Comparison of ENCODE assay signal across 21 cellular contexts in the genomic region with DNA sequence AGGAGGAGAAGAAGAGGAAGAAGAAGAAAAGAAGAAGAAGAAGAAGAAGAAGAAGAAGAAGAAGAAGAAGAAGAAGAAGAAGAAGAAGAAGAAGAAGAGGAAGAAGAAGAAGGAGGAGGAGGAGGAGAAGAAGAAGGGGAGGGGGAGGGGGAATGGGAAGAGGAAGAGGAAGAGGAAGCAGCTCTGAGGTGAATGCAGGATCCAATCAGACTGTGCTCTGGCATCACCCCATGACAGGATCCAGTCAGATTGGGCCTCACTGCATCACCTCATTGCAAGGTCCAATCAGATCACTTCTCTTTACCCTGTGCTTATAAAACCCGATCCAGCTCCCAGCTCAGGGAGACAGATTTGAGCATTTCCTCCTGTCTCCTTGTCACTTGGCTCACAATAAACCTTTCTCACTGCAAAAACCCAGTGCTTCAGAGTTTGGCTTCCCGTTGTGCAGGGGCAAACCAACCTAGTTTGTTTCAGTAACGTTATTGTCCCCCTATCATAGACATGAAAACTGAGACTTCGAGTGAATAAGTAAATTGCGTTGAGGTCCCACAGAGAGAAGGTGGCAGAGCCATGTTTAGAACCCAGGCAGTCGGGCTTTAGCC. TPM values are rescaled to one million over a fixed set of nuclear protein-coding genes. Genes with fewer than 3 reads are reported as not detected.
A peak's percentile ranks its signal among the peaks of the same experiment; 100 is the strongest.
DNase-seq lines count a peak whose midpoint lies in the region; ATAC-seq and TF ChIP-seq lines count a peak whose summit lies in the region.
"Had no signal": no experiment of that assay in that cellular context is flagged by ENCODE, and none has a peak within 500 bp of the region (broad histone marks: within the 10 kb centered on the region; RNA-seq: fewer than 3 reads in every experiment).

No MANE protein-coding gene starts in this region.

- H2BK12ac ChIP-seq in neuronal stem cell (ENCODE audit: low read length) = no peak overlapping the region

- ATAC-seq in body of pancreas (peak; percentile 31), GM21423 (IDR thresholded peaks at IDR 0.05; ENCODE audit: unreplicated experiment) (no peak)
- ATAC-seq: activated CD8-positive, alpha-beta memory T cell treated with anti-CD3 and anti-CD28 coated beads, Interleukin-2, amount 10 ng/mL, durations not matched to agents 7 days and 5 days; heart right ventricle; stimulated activated memory B cell treated with anti-CD40 and anti-IgM and Interleukin-4, amounts not matched to agents 10 μg/mL and 1 μg/mL and 100 μg/mL, for 72 hours; T-cell had no signal

- peak overlapping the region; percentile 13 for H3K4me3 Mint-ChIP-seq in Caco-2 (ENCODE audit: unreplicated experiment)
- H3K4me3 Mint-ChIP-seq: activated CD8-positive, alpha-beta memory T cell treated with anti-CD3 and anti-CD28 coated beads, Interleukin-2, amount 10 ng/mL, durations not matched to agents 7 days and 5 days; neural crest cell; stimulated activated memory B cell treated with anti-CD40 and anti-IgM and Interleukin-4, amounts not matched to agents 10 μg/mL and 1 μg/mL and 100 μg/mL, for 72 hours; T-cell had no signal

- no peak overlapping the region for H4K91ac ChIP-seq in neuronal stem cell (ENCODE audit: low read depth, low read length, poor library complexity)

- no peaks in the 10 kb centered on the region for H3K27me3 Mint-ChIP-seq in Caco-2 (ENCODE audit: insufficient read depth, unreplicated experiment)
- H3K27me3 Mint-ChIP-seq: stimulated activated memory B cell treated with anti-CD40 and anti-IgM and Interleukin-4, amounts not matched to agents 10 μg/mL and 1 μg/mL and 100 μg/mL, for 72 hours had no signal

- peaks cover 25% of the 10 kb centered on the region for H3K9me3 Mint-ChIP-seq in Caco-2 (ENCODE audit: unreplicated experiment)
- H3K9me3 Mint-ChIP-seq: T-cell had no signal

- no peak for TF ChIP-seq CTCF in Caco-2 (IDR thresholded peaks at IDR 0.05; ENCODE audit: insufficient read depth in 1 of 2, low read depth in 1 of 2, low read length in 1 of 2, severe bottlenecking in 1 of 2, unreplicated experiment in 1 of 2)
- no peak for TF ChIP-seq CTCF in body of pancreas (IDR thresholded peaks at IDR 0.05)

- H2BK5ac ChIP-seq in neuronal stem cell (ENCODE audit: low read length) = no peak overlapping the region

- H4K20me1 ChIP-seq in BLaER1 treated with 17β-estradiol and CSF1 and Interleukin-3, amounts not matched to agents 10 nM and 100 nM = no peaks in the 10 kb centered on the region

- no peak overlapping the region for H3K4me3 ChIP-seq in BLaER1 treated with 17β-estradiol and CSF1 and Interleukin-3, amounts not matched to agents 10 nM and 100 nM
- no peak overlapping the region for H3K4me3 ChIP-seq in Caco-2 (ENCODE audit: low read depth, low read length)
- no peak overlapping the region for H3K4me3 ChIP-seq in body of pancreas
- H3K4me3 ChIP-seq in neuronal stem cell (ENCODE audit: low read length in 2 of 2) = no peak overlapping the region
- H3K4me3 ChIP-seq: heart right ventricle, tibial nerve had no signal

- no peak overlapping the region for H4K8ac ChIP-seq in neuronal stem cell (ENCODE audit: low read depth, low read length)

- H3K36me3 Mint-ChIP-seq in Caco-2 (ENCODE audit: insufficient read depth, unreplicated experiment) = no peaks in the 10 kb centered on the region
- H3K36me3 Mint-ChIP-seq: activated CD8-positive, alpha-beta memory T cell treated with anti-CD3 and anti-CD28 coated beads, Interleukin-2, amount 10 ng/mL, durations not matched to agents 7 days and 5 days; stimulated activated memory B cell treated with anti-CD40 and anti-IgM and Interleukin-4, amounts not matched to agents 10 μg/mL and 1 μg/mL and 100 μg/mL, for 72 hours; T-cell had no signal

- POLR2A ChIA-PET in Caco-2 (lab: Charles Lee) = interaction anchor here (0.5 to 1.5 kb wide), 3 partner anchors 28 to 722 kb away, joined by 4 to 9 read pairs (median 6); a partner anchor contains a TSS

- 83 to 86% methylated on average over 6 of the region's 6 CpGs for WGBS in body of pancreas, 2 donors
- WGBS in neuronal stem cell (ENCODE audit: extremely low coverage in 2 of 2, insufficient read length in 2 of 2, insufficient replicate concordance in 1 of 2), 2 donors = no CpG with 5 or more reads among the region's 6 CpGs

- peak; percentile 50 to 69 for DNase-seq in Caco-2
- peak; percentile 47 for DNase-seq in MV-4-11 (lab: John Stamatoyannopoulos, UW)
- no peak for DNase-seq in body of pancreas
- DNase-seq in neuronal stem cell (ENCODE audit: low spot score) = no peak
- no peak for DNase-seq in mucosa of gallbladder (ENCODE audit: low spot score)
- DNase-seq: activated CD4-positive, CD25-positive, alpha-beta regulatory T cell; activated CD8-positive, alpha-beta memory T cell treated with anti-CD3 and anti-CD28 coated beads, Interleukin-2, amount 10 ng/mL, durations not matched to agents 7 days and 5 days; activated gamma-delta T cell; effector memory CD4-positive, alpha-beta T cell; GOT3; heart right ventricle; NCI-H1930; NCI-H526 treated with DMSO at 0.1 percent for 48 hours; T-cell had no signal

- no peak overlapping the region for H3K18ac ChIP-seq in neuronal stem cell (ENCODE audit: low read length)

- H3K4me1 Mint-ChIP-seq in Caco-2 (ENCODE audit: low read depth, unreplicated experiment) = peaks cover 27% of the 10 kb centered on the region
- H3K4me1 Mint-ChIP-seq: neural crest cell had no signal

- no peak overlapping the region for H2AK5ac ChIP-seq in neuronal stem cell (ENCODE audit: low read depth, low read length)

- H2AFZ ChIP-seq in neuronal stem cell (ENCODE audit: low read length) = no peak overlapping the region

- H3K27me3 ChIP-seq in BLaER1 treated with 17β-estradiol and CSF1 and Interleukin-3, amounts not matched to agents 10 nM and 100 nM = no peaks in the 10 kb centered on the region
- H3K27me3 ChIP-seq in Caco-2 (replicated peaks; ENCODE audit: control insufficient read depth, insufficient read depth, low read length) (no peaks in the 10 kb centered on the region), body of pancreas (no peaks in the 10 kb centered on the region), neuronal stem cell (ENCODE audit: control insufficient read depth in 3 of 3, insufficient read depth in 3 of 3, low read depth in 1 of 3, low read length in 3 of 3) (no peaks in the 10 kb centered on the region)
- H3K27me3 ChIP-seq: heart right ventricle, tibial nerve had no signal

- no peak overlapping the region for H3K9ac ChIP-seq in BLaER1 treated with 17β-estradiol and CSF1 and Interleukin-3, amounts not matched to agents 10 nM and 100 nM
- no peak overlapping the region for H3K9ac ChIP-seq in neuronal stem cell (ENCODE audit: low read depth, low read length, poor library complexity)

- H3K27ac Mint-ChIP-seq in Caco-2 (ENCODE audit: unreplicated experiment) = peak overlapping the region; percentile 86
- H3K27ac Mint-ChIP-seq: activated CD8-positive, alpha-beta memory T cell treated with anti-CD3 and anti-CD28 coated beads, Interleukin-2, amount 10 ng/mL, durations not matched to agents 7 days and 5 days; stimulated activated memory B cell treated with anti-CD40 and anti-IgM and Interleukin-4, amounts not matched to agents 10 μg/mL and 1 μg/mL and 100 μg/mL, for 72 hours; T-cell had no signal

- H3K23ac ChIP-seq in neuronal stem cell (ENCODE audit: low read depth, low read length, poor library complexity) = no peak overlapping the region

- peak overlapping the region in 3 of 11 experiments; percentile 2 to 12 (median 6); a peak in 3 of 22 replicates for H3K4me2 ChIP-seq in BLaER1 treated with 17β-estradiol and CSF1 and Interleukin-3, amounts not matched to agents 10 nM and 100 nM
- H3K4me2 ChIP-seq in neuronal stem cell (ENCODE audit: insufficient read depth, low read length, poor library complexity, severe bottlenecking) = no peak overlapping the region

- H3K4ac ChIP-seq in neuronal stem cell (ENCODE audit: low read length) = no peak overlapping the region

- CTCF ChIA-PET in Caco-2 (lab: Charles Lee) = interaction anchor here (0.6 to 1.7 kb wide), 5 partner anchors 10 to 239 kb away, joined by 3 to 12 read pairs (median 5); no protein-coding TSS in a partner anchor

- no peak overlapping the region for H2BK120ac ChIP-seq in neuronal stem cell (ENCODE audit: low read depth, low read length)

- TF ChIP-seq POLR2A in body of pancreas (IDR thresholded peaks at IDR 0.05) = no peak

- no TSS peak for BruUV-seq in Caco-2 (replicated peaks; lab: Mats Ljungman, UMichigan)

- peak overlapping the region in 7 of 11 experiments; percentile 26 to 55 (median 34); a peak in 9 of 22 replicates for H3K27ac ChIP-seq in BLaER1 treated with 17β-estradiol and CSF1 and Interleukin-3, amounts not matched to agents 10 nM and 100 nM
- H3K27ac ChIP-seq in body of pancreas = peak overlapping the region in 1 of 4 donors; percentile 2
- H3K27ac ChIP-seq in neuronal stem cell (replicated peaks; ENCODE audit: low read length) = no peak overlapping the region
- H3K27ac ChIP-seq: heart right ventricle, tibial nerve had no signal

- intact Hi-C loops in Caco-2 (cut with micrococcal nuclease; ENCODE audit: unreplicated experiment) (loop anchor here (1.0 to 2.0 kb wide), 2 partner anchors 9 to 28 kb away; a partner anchor contains a TSS), body of pancreas (cut with DNase I) (no loop called here)

- H2BK15ac ChIP-seq in neuronal stem cell (ENCODE audit: low read length) = no peak overlapping the region

- H3K4me1 ChIP-seq in BLaER1 treated with 17β-estradiol and CSF1 and Interleukin-3, amounts not matched to agents 10 nM and 100 nM = peaks cover 0 to 6% (median 0%) of the 10 kb centered on the region in 10 experiments; a peak in 3 of 20 replicates
- H3K4me1 ChIP-seq in Caco-2 (peaks cover 24% of the 10 kb centered on the region), body of pancreas (peaks cover 23% of the 10 kb centered on the region), neuronal stem cell (ENCODE audit: control insufficient read depth in 2 of 2, insufficient read depth in 1 of 2, low read depth in 1 of 2, low read length in 2 of 2) (peaks cover 0 to under 1% of the 10 kb centered on the region in 2 donors)

- no peaks in the 10 kb centered on the region for H3K36me3 ChIP-seq in BLaER1 treated with 17β-estradiol and CSF1 and Interleukin-3, amounts not matched to agents 10 nM and 100 nM
- no peaks in the 10 kb centered on the region for H3K36me3 ChIP-seq in Caco-2 (ENCODE audit: control insufficient read depth, insufficient read depth, low read length)
- no peaks in the 10 kb centered on the region for H3K36me3 ChIP-seq in body of pancreas (replicated peaks in 1 of 2; ENCODE audit: insufficient read depth in 1 of 2, low read depth in 2 of 2)
- H3K36me3 ChIP-seq in neuronal stem cell (replicated peaks in 1 of 2; ENCODE audit: control insufficient read depth in 2 of 2, insufficient read depth in 2 of 2, low read length in 2 of 2) = no peaks in the 10 kb centered on the region
- H3K36me3 ChIP-seq: heart right ventricle, tibial nerve had no signal

- peaks cover 5 to 21% (median 10%) of the 10 kb centered on the region in 11 experiments; a peak in 21 of 22 replicates for H3K9me3 ChIP-seq in BLaER1 treated with 17β-estradiol and CSF1 and Interleukin-3, amounts not matched to agents 10 nM and 100 nM (replicated peaks in 1 of 11)
- H3K9me3 ChIP-seq in Caco-2 = no peaks in the 10 kb centered on the region
- no peaks in the 10 kb centered on the region for H3K9me3 ChIP-seq in body of pancreas
- no peaks in the 10 kb centered on the region for H3K9me3 ChIP-seq in neuronal stem cell (replicated peaks in 1 of 2; ENCODE audit: control insufficient read depth in 2 of 2, insufficient read depth in 1 of 2, low read depth in 1 of 2, low read length in 2 of 2)
- H3K9me3 ChIP-seq: heart right ventricle, tibial nerve had no signal

- no peaks in the 10 kb centered on the region for H3K79me1 ChIP-seq in neuronal stem cell (ENCODE audit: low read depth, low read length)

- H3K14ac ChIP-seq in neuronal stem cell (ENCODE audit: low read length) = no peak overlapping the region

RNA-seq across cellular contexts. Expression of a gene that starts 28.6 kb away (rescaled TPM):
- total RNA-seq in Caco-2 (2022) (522 and 539 TPM in 2 replicates), body of pancreas (10 to 100 TPM; 49.3 to 64.9 TPM), mucosa of gallbladder (178 TPM)
- 156 TPM for polyA plus RNA-seq in neuronal stem cell (2013, experiment 1 of 2)
- polyA plus RNA-seq in neuronal stem cell (2013, experiment 2 of 2) = 161 TPM

RNA-seq across cellular contexts. Expression of a gene that starts 46.6 kb away (rescaled TPM):
- total RNA-seq in Caco-2 (2022) = 7.8 and 9.0 TPM in 2 replicates
- under 1 TPM in 1 of 2 donors, not detected in 1; 0.26 TPM for total RNA-seq in body of pancreas
- polyA plus RNA-seq in neuronal stem cell (2013, experiment 1 of 2) = 2.9 TPM
- polyA plus RNA-seq in neuronal stem cell (2013, experiment 2 of 2) = 3.0 TPM
- 0.06 TPM for total RNA-seq in mucosa of gallbladder
- total RNA-seq: activated CD8-positive, alpha-beta memory T cell treated with anti-CD3 and anti-CD28 coated beads, Interleukin-2, amount 10 ng/mL, durations not matched to agents 7 days and 5 days had no signal
- polyA plus RNA-seq: BJ, keratinocyte had no signal

RNA-seq across cellular contexts. Expression of a gene that starts 52.9 kb away (rescaled TPM):
- 242 and 255 TPM in 2 replicates for total RNA-seq in Caco-2 (2022)
- 100 to 1,000 TPM in 1 of 2 donors, 10 to 100 TPM in 1; 41.8 to 105 TPM for total RNA-seq in body of pancreas
- 24.3 TPM for polyA plus RNA-seq in neuronal stem cell (2013, experiment 1 of 2)
- 22.1 TPM for polyA plus RNA-seq in neuronal stem cell (2013, experiment 2 of 2)
- total RNA-seq in mucosa of gallbladder = 64.4 TPM

Comparison
In these comparisons a context has a peak if more than half of its experiments do, and no peak if none do; other contexts are left out.
1. DNase-seq: peak in Caco-2 (2 of 2) and MV-4-11 (single experiment); none in body of pancreas (0 of 4), neuronal stem cell (single experiment) and mucosa of gallbladder (single experiment).